ENCODE assay signal across 9 cellular contexts in the genomic region with DNA sequence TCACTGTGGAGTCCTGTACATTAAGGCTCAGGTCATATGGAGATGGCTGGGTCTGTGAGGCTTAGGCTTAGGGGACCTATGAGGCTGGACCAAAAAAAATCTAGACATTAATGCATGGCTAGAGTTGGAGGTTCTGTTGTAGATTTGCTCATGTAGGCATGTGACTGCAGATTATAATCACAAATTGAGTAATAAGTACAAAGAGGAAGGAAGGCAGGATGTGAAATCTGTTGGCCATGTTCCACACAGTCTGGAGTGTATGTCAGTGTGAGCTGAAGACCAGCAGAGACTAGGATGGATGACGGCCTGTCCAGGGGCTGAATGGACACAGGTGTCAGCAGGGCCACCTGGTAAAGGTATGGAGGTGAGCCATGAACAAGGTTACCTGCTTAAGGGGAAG. TPM values are rescaled to one million over a fixed set of nuclear protein-coding genes. Genes with fewer than 3 reads are reported as not detected.
DNase-seq lines count a peak whose midpoint lies in the region; ATAC-seq and TF ChIP-seq lines count a peak whose summit lies in the region.
"Had no signal": no experiment of that assay in that cellular context is flagged by ENCODE, and none has a peak within 500 bp of the region (broad histone marks: within the 10 kb centered on the region; RNA-seq: fewer than 3 reads in every experiment).

A gene with protein sequence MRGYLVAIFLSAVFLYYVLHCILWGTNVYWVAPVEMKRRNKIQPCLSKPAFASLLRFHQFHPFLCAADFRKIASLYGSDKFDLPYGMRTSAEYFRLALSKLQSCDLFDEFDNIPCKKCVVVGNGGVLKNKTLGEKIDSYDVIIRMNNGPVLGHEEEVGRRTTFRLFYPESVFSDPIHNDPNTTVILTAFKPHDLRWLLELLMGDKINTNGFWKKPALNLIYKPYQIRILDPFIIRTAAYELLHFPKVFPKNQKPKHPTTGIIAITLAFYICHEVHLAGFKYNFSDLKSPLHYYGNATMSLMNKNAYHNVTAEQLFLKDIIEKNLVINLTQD (plus strand): TSS at position 265 of the 400 bp plus-strand sequence. CDS start 5,101 bp downstream, outside the sequence.

- no peak within 1 kb of the TSS for H2AFZ ChIP-seq in neural progenitor cell (replicated peaks)

- no peak within 1 kb of the TSS for H3K4me3 ChIP-seq in neural progenitor cell
- no peak within 1 kb of the TSS for H3K4me3 ChIP-seq in CD8-positive, alpha-beta memory T cell (ENCODE audit: low read length)

- intact Hi-C loops in dendritic cell treated with granulocyte-macrophage colony-stimulating factor and Interleukin-4, amounts not matched to agents 40 ng/mL and 50 ng/mL, for 4 days (cut with micrococcal nuclease), result loop anchor here (5.0 kb wide), 1 partner anchor 44 kb away; no protein-coding TSS in a partner anchor

- peak within 1 kb of the TSS; percentile 74 for H3K4me3 Mint-ChIP-seq in dendritic cell treated with granulocyte-macrophage colony-stimulating factor and Interleukin-4, amounts not matched to agents 40 ng/mL and 50 ng/mL, for 4 days
- no peak within 1 kb of the TSS for H3K4me3 Mint-ChIP-seq in neural progenitor cell
- no peak within 1 kb of the TSS for H3K4me3 Mint-ChIP-seq in CD8-positive, alpha-beta memory T cell

- H3K4me1 Mint-ChIP-seq in dendritic cell treated with granulocyte-macrophage colony-stimulating factor and Interleukin-4, amounts not matched to agents 40 ng/mL and 50 ng/mL, for 4 days (ENCODE audit: low read depth), result peaks cover 68% of the 10 kb centered on the region
- H3K4me1 Mint-ChIP-seq in neural progenitor cell, result peaks cover 22% of the 10 kb centered on the region
- no peaks in the 10 kb centered on the region for H3K4me1 Mint-ChIP-seq in CD8-positive, alpha-beta memory T cell

- H3K9me3 ChIP-seq in neural progenitor cell (ENCODE audit: low read depth), result no peaks in the 10 kb centered on the region
- no peaks in the 10 kb centered on the region for H3K9me3 ChIP-seq in CD8-positive, alpha-beta memory T cell (ENCODE audit: low read length)

- H3K27ac ChIP-seq in neural progenitor cell, result no peak within 1 kb of the TSS
- no peak within 1 kb of the TSS for H3K27ac ChIP-seq in CD8-positive, alpha-beta memory T cell (ENCODE audit: low read depth, low read length)

- peaks cover 15% of the 10 kb centered on the region for H3K4me1 ChIP-seq in neural progenitor cell
- H3K4me1 ChIP-seq in CD8-positive, alpha-beta memory T cell (ENCODE audit: insufficient read depth, low read length), result no peaks in the 10 kb centered on the region

- peak within 1 kb of the TSS; percentile 91 for H3K27ac Mint-ChIP-seq in dendritic cell treated with granulocyte-macrophage colony-stimulating factor and Interleukin-4, amounts not matched to agents 40 ng/mL and 50 ng/mL, for 4 days
- no peak within 1 kb of the TSS for H3K27ac Mint-ChIP-seq in neural progenitor cell
- no peak within 1 kb of the TSS for H3K27ac Mint-ChIP-seq in CD8-positive, alpha-beta memory T cell

- H3K27me3 ChIP-seq in neural progenitor cell, result no peaks in the 10 kb centered on the region
- no peaks in the 10 kb centered on the region for H3K27me3 ChIP-seq in CD8-positive, alpha-beta memory T cell (ENCODE audit: insufficient read depth, low read length, poor library complexity, severe bottlenecking)

- no peak within 1 kb of the TSS for H3K4me2 ChIP-seq in neural progenitor cell

- POLR2A ChIA-PET in CD8-positive, alpha-beta memory T cell (lab: Charles Lee), result no interaction called here

- ATAC-seq in GM21526 (IDR thresholded peaks at IDR 0.05; ENCODE audit: low FRiP score, unreplicated experiment), result no peak
- ATAC-seq: left colon had no signal

- H3K27me3 Mint-ChIP-seq in dendritic cell treated with granulocyte-macrophage colony-stimulating factor and Interleukin-4, amounts not matched to agents 40 ng/mL and 50 ng/mL, for 4 days, result no peaks in the 10 kb centered on the region
- no peaks in the 10 kb centered on the region for H3K27me3 Mint-ChIP-seq in neural progenitor cell (ENCODE audit: insufficient read depth, low read depth)
- H3K27me3 Mint-ChIP-seq in CD8-positive, alpha-beta memory T cell, result peaks cover 9 to 27% of the 10 kb centered on the region in 2 donors

- no peaks in the 10 kb centered on the region for H3K36me3 Mint-ChIP-seq in dendritic cell treated with granulocyte-macrophage colony-stimulating factor and Interleukin-4, amounts not matched to agents 40 ng/mL and 50 ng/mL, for 4 days (ENCODE audit: low read depth)
- H3K36me3 Mint-ChIP-seq in neural progenitor cell, result no peaks in the 10 kb centered on the region
- no peaks in the 10 kb centered on the region for H3K36me3 Mint-ChIP-seq in CD8-positive, alpha-beta memory T cell

- H4K20me1 ChIP-seq in neural progenitor cell (ENCODE audit: low read depth), result no peaks in the 10 kb centered on the region

- no peaks in the 10 kb centered on the region for H3K79me2 ChIP-seq in neural progenitor cell (ENCODE audit: low read depth)

- DNase-seq in GF-D8 (lab: John Stamatoyannopoulos, UW), result peak; percentile 95
- DNase-seq in HT1080 (ENCODE audit: low read depth), result peak; percentile 60
- no peak for DNase-seq in neural progenitor cell (ENCODE audit: low spot score)
- DNase-seq in CD8-positive, alpha-beta memory T cell, result no peak
- no peak for DNase-seq in HuH-7.5 (ENCODE audit: low spot score)
- DNase-seq in HuH-7 (ENCODE audit: low spot score), result no peak

- CTCF ChIA-PET in CD8-positive, alpha-beta memory T cell (lab: Charles Lee), result no interaction called here

- H3K36me3 ChIP-seq in neural progenitor cell, result no peaks in the 10 kb centered on the region
- H3K36me3 ChIP-seq in CD8-positive, alpha-beta memory T cell (ENCODE audit: insufficient read depth, low read length), result no peaks in the 10 kb centered on the region

- no peak within 1 kb of the TSS for H3K9ac ChIP-seq in neural progenitor cell

- no peaks in the 10 kb centered on the region for H3K9me3 Mint-ChIP-seq in dendritic cell treated with granulocyte-macrophage colony-stimulating factor and Interleukin-4, amounts not matched to agents 40 ng/mL and 50 ng/mL, for 4 days
- H3K9me3 Mint-ChIP-seq in neural progenitor cell, result no peaks in the 10 kb centered on the region
- no peaks in the 10 kb centered on the region for H3K9me3 Mint-ChIP-seq in CD8-positive, alpha-beta memory T cell

- TF ChIP-seq CTCF in neural progenitor cell (IDR thresholded peaks at IDR 0.05), result no peak

- H3F3A ChIP-seq in neural progenitor cell (ENCODE audit: low read depth), result no peaks in the 10 kb centered on the region

RNA-seq across cellular contexts. Expression of the gene that starts here (rescaled TPM):
- 11.1 and 12.4 TPM in 2 replicates for total RNA-seq in HT1080 (2014; rRNA removed; shearing (Covaris generic))
- polyA plus RNA-seq in HT1080 (2015; cell fraction: cytosol; rRNA removed), result 4.8 and 6.4 TPM in 2 replicates
- polyA plus RNA-seq in HT1080 (2015; cell fraction: nucleus; rRNA removed), result 10.0 and 11.5 TPM in 2 replicates
- total RNA-seq in neural progenitor cell (ENCODE audit: low replicate concordance), result 13.5 and 18.6 TPM in 2 replicates
- total RNA-seq in CD8-positive, alpha-beta memory T cell, result under 1 TPM; 0.20 to 0.31 TPM
- not detected for polyA plus RNA-seq in CD8-positive, alpha-beta memory T cell

Comparison
In these comparisons a context has a peak if more than half of its experiments do, and no peak if none do; other contexts are left out.
1. DNase-seq: peak in GF-D8 (single experiment) and HT1080 (single experiment); none in neural progenitor cell (single experiment), CD8-positive, alpha-beta memory T cell (0 of 5), HuH-7.5 (single experiment) and HuH-7 (single experiment).